In genomic region chr12:75208851-75209781, GRCh38 we compare ENCODE assay signal across 8 cellular contexts. TPM values are rescaled to one million over a fixed set of nuclear protein-coding genes. Genes with fewer than 3 reads are reported as not detected.
DNase-seq lines count a peak whose midpoint lies in the region; ATAC-seq, FAIRE-seq and TF ChIP-seq lines count a peak whose summit lies in the region.

No MANE protein-coding gene starts in this region.

- no peak overlapping the region for H3K4me3 Mint-ChIP-seq in stimulated activated memory B cell treated with anti-CD40 and anti-IgM and Interleukin-4, amounts not matched to agents 10 μg/mL and 1 μg/mL and 100 μg/mL, for 72 hours

- peaks cover 40% of the 10 kb centered on the region for H3K27me3 Mint-ChIP-seq in stimulated activated memory B cell treated with anti-CD40 and anti-IgM and Interleukin-4, amounts not matched to agents 10 μg/mL and 1 μg/mL and 100 μg/mL, for 72 hours

- H3K36me3 ChIP-seq in ACC112 (ENCODE audit: insufficient read depth, low read length) (no peaks in the 10 kb centered on the region), adrenal gland (replicated peaks in 1 of 2) (no peaks in the 10 kb centered on the region), stomach (no peaks in the 10 kb centered on the region)

- TF ChIP-seq CTCF in adrenal gland (IDR thresholded peaks at IDR 0.05) (no peak), stomach (IDR thresholded peaks at IDR 0.05) (no peak)

- peaks cover 9% of the 10 kb centered on the region for H3K4me1 Mint-ChIP-seq in stimulated activated memory B cell treated with anti-CD40 and anti-IgM and Interleukin-4, amounts not matched to agents 10 μg/mL and 1 μg/mL and 100 μg/mL, for 72 hours

- TF ChIP-seq EP300 in stomach (IDR thresholded peaks at IDR 0.05), result no peak

- H3K9me3 Mint-ChIP-seq in stimulated activated memory B cell treated with anti-CD40 and anti-IgM and Interleukin-4, amounts not matched to agents 10 μg/mL and 1 μg/mL and 100 μg/mL, for 72 hours, result peaks cover 10% of the 10 kb centered on the region

- peak; percentile 39 for DNase-seq in HTR-8/SVneo (ENCODE audit: insufficient read length, low spot score)
- DNase-seq in adrenal gland, result peak in 6 of 7 donors; percentile 11 to 31 (median 22)
- peak; percentile 94 for DNase-seq in left kidney (ENCODE audit: low read depth, low spot score)
- no peak for DNase-seq in NK-92 treated with Interleukin-12 subunit alpha and Interleukin-12 subunit beta, amount 100 ng/mL, for 24 hours (lab: John Stamatoyannopoulos, UW)
- DNase-seq in occipital lobe (lab: John Stamatoyannopoulos, UW), result no peak
- DNase-seq in stomach, result no peak

- H3K79me2 ChIP-seq in ACC112 (ENCODE audit: control insufficient read depth, insufficient read depth, low read length, unreplicated experiment), result no peaks in the 10 kb centered on the region

- H3K36me3 Mint-ChIP-seq in stimulated activated memory B cell treated with anti-CD40 and anti-IgM and Interleukin-4, amounts not matched to agents 10 μg/mL and 1 μg/mL and 100 μg/mL, for 72 hours, result no peaks in the 10 kb centered on the region

- intact Hi-C loops in adrenal gland (cut with DNase I) (no loop called here), stomach (cut with DNase I; ENCODE audit: low total_unique reads) (no loop called here)

- no peak overlapping the region for H3K27ac ChIP-seq in ACC112 (ENCODE audit: low read depth, low read length)
- no peak overlapping the region for H3K27ac ChIP-seq in adrenal gland
- H3K27ac ChIP-seq in stomach, result no peak overlapping the region

- no peaks in the 10 kb centered on the region for H3K9me3 ChIP-seq in adrenal gland (replicated peaks in 1 of 3)
- peaks cover 0 to 25% (median 15%) of the 10 kb centered on the region in 4 donors for H3K9me3 ChIP-seq in stomach

- WGBS in adrenal gland, 4 donors, result 1 to 5% (median 3%) methylated on average over 21 to 49 of the region's 49 CpGs
- WGBS in stomach, 5 donors, result 3 to 9% (median 6%) methylated on average over 14 to 49 of the region's 49 CpGs

- peak overlapping the region; percentile 59 for H3K4me3 ChIP-seq in ACC112 (ENCODE audit: low read depth, low read length)
- peak overlapping the region in 1 of 4 donors; percentile 3 for H3K4me3 ChIP-seq in adrenal gland
- H3K4me3 ChIP-seq in stomach, result no peak overlapping the region

- H2AFZ ChIP-seq in ACC112 (ENCODE audit: low read length, unreplicated experiment), result no peak overlapping the region

- no peak for ATAC-seq in stimulated activated memory B cell treated with anti-CD40 and anti-IgM and Interleukin-4, amounts not matched to agents 10 μg/mL and 1 μg/mL and 100 μg/mL, for 72 hours

- peaks cover 76% of the 10 kb centered on the region for H3K27me3 ChIP-seq in ACC112 (ENCODE audit: insufficient read depth, low read length)
- H3K27me3 ChIP-seq in adrenal gland, result peaks cover 33% of the 10 kb centered on the region
- peaks cover 23 to 45% (median 38%) of the 10 kb centered on the region in 3 donors for H3K27me3 ChIP-seq in stomach

- H3K4me1 ChIP-seq in ACC112 (ENCODE audit: control insufficient read depth, insufficient read depth, low read length, unreplicated experiment) (no peaks in the 10 kb centered on the region), adrenal gland (replicated peaks in 1 of 2) (no peaks in the 10 kb centered on the region), stomach (peaks cover 0 to 21% (median 6%) of the 10 kb centered on the region in 4 donors)

- no peak for TF ChIP-seq POLR2A in adrenal gland (IDR thresholded peaks at IDR 0.05)
- TF ChIP-seq POLR2A in stomach (IDR thresholded peaks at IDR 0.05), result no peak

- no peak overlapping the region for H3K27ac Mint-ChIP-seq in stimulated activated memory B cell treated with anti-CD40 and anti-IgM and Interleukin-4, amounts not matched to agents 10 μg/mL and 1 μg/mL and 100 μg/mL, for 72 hours

- no peak for FAIRE-seq in HTR-8/SVneo (lab: Jason Lieb, UNC)

RNA-seq across cellular contexts. Expression of gene KCNC2, which starts 0.5 kb away (rescaled TPM):
- total RNA-seq in adrenal gland (not detected), occipital lobe (21.1 TPM), stomach (under 1 TPM in 1 of 5 donors, not detected in 4; 0.37 TPM)
- polyA plus RNA-seq in adrenal gland (not detected), stomach (not detected)

Comparison
In these comparisons a context has a peak if more than half of its experiments do, and no peak if none do; other contexts are left out.
1. DNase-seq: peak in HTR-8/SVneo (single experiment), adrenal gland (6 of 7) and left kidney (single experiment); none in NK-92 treated with Interleukin-12 subunit alpha and Interleukin-12 subunit beta, amount 100 ng/mL, for 24 hours (single experiment), occipital lobe (single experiment) and stomach (single experiment).
2. RNA of gene KCNC2, which starts 0.5 kb away (total RNA-seq): 21.1 TPM in occipital lobe (single experiment); not detected in adrenal gland and 0.37 TPM in stomach; every median in the first group is over 10 times any median in the second.